22 cellular contexts compared by ENCODE assay signal in the genomic region with DNA sequence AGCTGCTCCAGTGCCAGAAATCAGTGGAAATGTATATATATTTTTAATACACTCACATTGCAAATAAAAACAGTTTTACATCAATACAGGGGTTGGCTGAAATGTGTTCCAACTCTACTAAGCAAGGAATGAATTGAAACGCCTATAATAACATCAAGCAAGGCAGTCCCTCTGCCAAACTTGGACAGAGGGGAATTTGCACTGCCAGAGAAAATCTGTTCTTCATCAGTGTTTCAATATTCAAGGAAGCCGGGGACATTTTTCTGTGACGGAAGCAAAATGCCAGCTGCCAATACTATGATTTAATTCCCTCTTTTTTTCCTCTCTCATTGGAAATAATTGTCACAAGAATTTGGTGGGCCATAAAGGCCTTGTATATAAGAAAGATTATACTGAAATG.
DNase-seq lines count a peak whose midpoint lies in the region; ATAC-seq and TF ChIP-seq lines count a peak whose summit lies in the region.
"Had no signal": no experiment of that assay in that cellular context is flagged by ENCODE, and none has a peak within 500 bp of the region (broad histone marks: within the 10 kb centered on the region; RNA-seq: fewer than 3 reads in every experiment).

No MANE protein-coding gene starts in this region.

- no peak for TF ChIP-seq EP300 in esophagus muscularis mucosa (IDR thresholded peaks at IDR 0.05)

- H3K36me3 ChIP-seq in GM23248 (ENCODE audit: low read depth) (no peaks in the 10 kb centered on the region), esophagus muscularis mucosa (no peaks in the 10 kb centered on the region), right atrium auricular region (no peaks in the 10 kb centered on the region), thoracic aorta (no peaks in the 10 kb centered on the region), BE2C (no peaks in the 10 kb centered on the region), mucosa of descending colon (ENCODE audit: low read depth) (no peaks in the 10 kb centered on the region)

- H3K79me2 ChIP-seq in GM23248 (ENCODE audit: insufficient read depth) = no peaks in the 10 kb centered on the region

- WGBS in GM23248 (ENCODE audit: low coverage in 1 of 2, low lambda C conversion rate in 2 of 2, missing lambda C conversion rate in 2 of 2), 2 experiments = 17 to 19% methylated on average over 3 of the region's 3 CpGs
- 39% methylated on average over 3 of the region's 3 CpGs for WGBS in esophagus muscularis mucosa

- H3K4me2 ChIP-seq in GM23248 (ENCODE audit: unreplicated experiment) = no peak overlapping the region
- H3K4me2 ChIP-seq: GM23338 had no signal

- TF ChIP-seq CTCF in esophagus muscularis mucosa (IDR thresholded peaks at IDR 0.05) (no peak), right atrium auricular region (IDR thresholded peaks at IDR 0.05) (no peak), thoracic aorta (IDR thresholded peaks at IDR 0.05) (no peak), BE2C (IDR thresholded peaks at IDR 0.05; ENCODE audit: low read depth, low read length) (no peak), mucosa of descending colon (IDR thresholded peaks at IDR 0.05) (no peak)

- ATAC-seq in thoracic aorta (ENCODE audit: insufficient number of reproducible peaks, low FRiP score, low read depth) (peak; percentile 40), mucosa of descending colon (no peak)
- ATAC-seq: GM23338, T-cell had no signal

- H2AFZ ChIP-seq in GM23248 = 0 out of 2 replicates have a peak overlapping the region, but pooled peaks have one; percentile 12
- H2AFZ ChIP-seq: GM23338 had no signal

- in situ Hi-C loops in GM23248 (cut with MboI) = no loop called here

- H3K4me1 ChIP-seq in GM23248 (ENCODE audit: insufficient read depth) (peaks cover 42% of the 10 kb centered on the region), esophagus muscularis mucosa (peaks cover 0 to 39% (median 24%) of the 10 kb centered on the region in 4 donors), right atrium auricular region (no peaks in the 10 kb centered on the region), thoracic aorta (ENCODE audit: control insufficient read depth in 1 of 2, low read depth in 2 of 2) (peaks cover 45 to 90% of the 10 kb centered on the region in 2 donors), BE2C (no peaks in the 10 kb centered on the region), mucosa of descending colon (ENCODE audit: low read depth) (no peaks in the 10 kb centered on the region)

- no peaks in the 10 kb centered on the region for H3K27me3 ChIP-seq in GM23248 (replicated peaks; ENCODE audit: insufficient read depth)
- H3K27me3 ChIP-seq in esophagus muscularis mucosa = no peaks in the 10 kb centered on the region
- H3K27me3 ChIP-seq in right atrium auricular region = no peaks in the 10 kb centered on the region
- H3K27me3 ChIP-seq in thoracic aorta (replicated peaks; ENCODE audit: insufficient read depth) = no peaks in the 10 kb centered on the region
- H3K27me3 ChIP-seq in BE2C = no peaks in the 10 kb centered on the region

- TF ChIP-seq POLR2A in esophagus muscularis mucosa (IDR thresholded peaks at IDR 0.05; ENCODE audit: low read depth) = no peak

- no peak overlapping the region for H3K27ac ChIP-seq in GM23248
- peak overlapping the region; percentile 45 to 59 (median 56) for H3K27ac ChIP-seq in esophagus muscularis mucosa (replicated peaks in 1 of 4)
- H3K27ac ChIP-seq in right atrium auricular region = peak overlapping the region; percentile 17 to 45
- H3K27ac ChIP-seq in thoracic aorta = peak overlapping the region; percentile 72 to 92
- H3K27ac ChIP-seq: HL-60 had no signal

- DNase-seq in GM23248 (no peak), esophagus muscularis mucosa (ENCODE audit: extremely low spot score) (no peak), right atrium auricular region (ENCODE audit: low spot score) (peak; percentile 67), thoracic aorta (ENCODE audit: low spot score) (no peak), BE2C (no peak), mucosa of descending colon (no peak)
- no peak for DNase-seq in activated CD4-positive, CD25-positive, alpha-beta regulatory T cell (lab: John Stamatoyannopoulos, UW)
- DNase-seq: activated CD4-positive, alpha-beta T cell treated with anti-CD3 and anti-CD28 coated beads for 4 hours; activated effector memory CD4-positive, alpha-beta T cell treated with anti-CD3 and anti-CD28 coated beads, Interleukin-2, amount 50 U/mL, for 16 hours; amniotic stem cell; CD8-positive, alpha-beta memory T cell; DMS79; effector CD4-positive, alpha-beta T cell; erythroblast; head of caudate nucleus; NCI-H1436 treated with DMSO at 0.1 percent for 48 hours; NCI-H526 treated with DMSO at 0.1 percent for 48 hours; retina; T-cell had no signal

- H3K4me3 ChIP-seq in GM23248 (no peak overlapping the region), esophagus muscularis mucosa (no peak overlapping the region), right atrium auricular region (no peak overlapping the region), thoracic aorta (no peak overlapping the region), BE2C (ENCODE audit: low read depth, low read length) (no peak overlapping the region), mucosa of descending colon (no peak overlapping the region)
- H3K4me3 ChIP-seq: GM23338, lung had no signal

- H3K9me2 ChIP-seq in GM23248 (ENCODE audit: insufficient read depth) = no peaks in the 10 kb centered on the region

- no peaks in the 10 kb centered on the region for H4K20me1 ChIP-seq in GM23248 (ENCODE audit: insufficient read depth)

- intact Hi-C loops in esophagus muscularis mucosa (cut with DNase I) (no loop called here), mucosa of descending colon (cut with DNase I, micrococcal nuclease) (no loop called here)

- H3K9me3 ChIP-seq in GM23248 (ENCODE audit: low read depth) = no peaks in the 10 kb centered on the region
- no peaks in the 10 kb centered on the region for H3K9me3 ChIP-seq in esophagus muscularis mucosa
- H3K9me3 ChIP-seq in right atrium auricular region = no peaks in the 10 kb centered on the region
- no peaks in the 10 kb centered on the region for H3K9me3 ChIP-seq in thoracic aorta
- H3K9me3 ChIP-seq in BE2C = no peaks in the 10 kb centered on the region
- H3K9me3 ChIP-seq in mucosa of descending colon = no peaks in the 10 kb centered on the region

- H3F3A ChIP-seq in GM23248 (ENCODE audit: insufficient read depth) = peaks cover 24% of the 10 kb centered on the region; the same call in 1 of the 2 replicates

- no peak overlapping the region for H3K9ac ChIP-seq in GM23248
